ENCODE assay signal across 25 cellular contexts in genomic region chr1:94033849-94034248, GRCh38.
DNase-seq lines count a peak whose midpoint lies in the region; ATAC-seq and TF ChIP-seq lines count a peak whose summit lies in the region.
"Had no signal": no experiment of that assay in that cellular context is flagged by ENCODE, and none has a peak within 500 bp of the region (broad histone marks: within the 10 kb centered on the region; RNA-seq: fewer than 3 reads in every experiment).

No MANE protein-coding gene starts in this region.

- WGBS in GM23248 (ENCODE audit: low coverage in 1 of 2, low lambda C conversion rate in 2 of 2, missing lambda C conversion rate in 2 of 2), 2 experiments: 40 to 46% methylated on average over 3 of the region's 3 CpGs
- WGBS in SK-N-SH (ENCODE audit: low lambda C conversion rate): 35% methylated on average over 2 of the region's 3 CpGs
- no CpG with 5 or more reads among the region's 3 CpGs for WGBS in trophoblast cell (ENCODE audit: extremely low coverage, insufficient coverage, insufficient read length)

- no peaks in the 10 kb centered on the region for H3K27me3 Mint-ChIP-seq in natural killer cell (ENCODE audit: low read depth in 2 of 2)

- H4K12ac ChIP-seq in trophoblast cell (ENCODE audit: low read depth, low read length): no peak overlapping the region

- H3K27me3 ChIP-seq in GM23248 (replicated peaks; ENCODE audit: insufficient read depth) (no peaks in the 10 kb centered on the region), SK-N-SH (ENCODE audit: insufficient read depth) (no peaks in the 10 kb centered on the region), trophoblast cell (ENCODE audit: insufficient read depth, low read length) (no peaks in the 10 kb centered on the region)
- H3K27me3 ChIP-seq: BLaER1, SJSA1 had no signal

- no peak overlapping the region for H2BK5ac ChIP-seq in trophoblast cell (ENCODE audit: low read depth, low read length, poor library complexity)

- H3K4ac ChIP-seq in trophoblast cell (ENCODE audit: low read depth, low read length): no peak overlapping the region

- H3K9me3 ChIP-seq in GM23248 (ENCODE audit: low read depth): no peaks in the 10 kb centered on the region
- no peaks in the 10 kb centered on the region for H3K9me3 ChIP-seq in SK-N-SH
- no peaks in the 10 kb centered on the region for H3K9me3 ChIP-seq in trophoblast cell (ENCODE audit: insufficient read depth, low read depth, low read length)
- H3K9me3 ChIP-seq: BLaER1, SJSA1 had no signal

- H3K4me2 ChIP-seq in GM23248 (ENCODE audit: unreplicated experiment) (no peak overlapping the region), SK-N-SH (no peak overlapping the region), trophoblast cell (ENCODE audit: low read length) (no peak overlapping the region)
- H3K4me2 ChIP-seq: BLaER1 had no signal

- H3F3A ChIP-seq in GM23248 (ENCODE audit: insufficient read depth) (peaks cover 5% of the 10 kb centered on the region), SK-N-SH (replicated peaks; ENCODE audit: insufficient read depth) (peaks cover 5% of the 10 kb centered on the region)

- no peaks in the 10 kb centered on the region for H3K79me2 ChIP-seq in GM23248 (ENCODE audit: insufficient read depth)
- H3K79me2 ChIP-seq in SK-N-SH (ENCODE audit: insufficient read depth): no peaks in the 10 kb centered on the region
- H3K79me2 ChIP-seq in trophoblast cell (ENCODE audit: control insufficient read depth, insufficient read depth, low read length, poor library complexity): no peaks in the 10 kb centered on the region

- H3K4me3 Mint-ChIP-seq in natural killer cell: no peak overlapping the region
- H3K4me3 Mint-ChIP-seq: CD4-positive, alpha-beta T cell; HFFc6 had no signal

- H3K14ac ChIP-seq in trophoblast cell (ENCODE audit: low read length): no peak overlapping the region

- no peak overlapping the region for H3K27ac Mint-ChIP-seq in natural killer cell
- H3K27ac Mint-ChIP-seq: CD4-positive, alpha-beta T cell; HFFc6 had no signal

- no peak overlapping the region for H3K18ac ChIP-seq in trophoblast cell (ENCODE audit: low read length)

- DNase-seq in GM23248 (peak; percentile 50), SK-N-SH (no peak), dermis blood vessel endothelial cell (peak; percentile 68), trophoblast cell (no peak), NOMO-1 (lab: John Stamatoyannopoulos, UW; ENCODE audit: unreplicated experiment in 2 of 2) (no peak), NCI-H2107 (lab: John Stamatoyannopoulos, UW) (no peak), natural killer cell (no peak)
- DNase-seq in effector CD4-positive, alpha-beta T cell: no peak
- DNase-seq: CD4-positive, alpha-beta T cell; COR-L47; DMS 273 treated with DMSO at 0.1 percent for 48 hours; EL; H7; HFFc6; KG1; NCI-H1092 treated with DMSO at 0.1 percent for 48 hours; NCI-H1436 treated with DMSO at 0.1 percent for 48 hours; NCI-H1930; NCI-H524 treated with DMSO at 0.1 percent for 48 hours; NCI-H82; OCI-M1; SW 1271 had no signal

- intact Hi-C loops in natural killer cell (cut with micrococcal nuclease): no loop called here

- no peak overlapping the region for H2AK5ac ChIP-seq in trophoblast cell (ENCODE audit: low read length)

- H3K36me3 ChIP-seq in GM23248 (ENCODE audit: low read depth) (no peaks in the 10 kb centered on the region), SK-N-SH (replicated peaks in 1 of 2; ENCODE audit: control insufficient read depth in 1 of 2, insufficient read depth in 2 of 2, low read length in 1 of 2) (no peaks in the 10 kb centered on the region), trophoblast cell (ENCODE audit: control insufficient read depth in 1 of 2, insufficient read depth in 2 of 2, low read length in 2 of 2) (no peaks in the 10 kb centered on the region)
- H3K36me3 ChIP-seq: BLaER1, SJSA1 had no signal

- no peak overlapping the region for H3K9ac ChIP-seq in GM23248
- H3K9ac ChIP-seq in SK-N-SH: no peak overlapping the region
- no peak overlapping the region for H3K9ac ChIP-seq in trophoblast cell (ENCODE audit: low read length)
- H3K9ac ChIP-seq: BLaER1 had no signal

- peaks cover 10% of the 10 kb centered on the region for H3K79me1 ChIP-seq in trophoblast cell (ENCODE audit: low read length)

- H3K9me2 ChIP-seq in GM23248 (ENCODE audit: insufficient read depth) (no peaks in the 10 kb centered on the region), SK-N-SH (no peaks in the 10 kb centered on the region)

- CTCF ChIA-PET in SK-N-SH (lab: Yijun Ruan, JAX): interaction anchor here (0.5 to 35.1 kb wide), 6 partner anchors 7 to 362 kb away, joined by 3 to 889 read pairs (median 190); no protein-coding TSS in a partner anchor

- H3K36me3 Mint-ChIP-seq in natural killer cell: no peaks in the 10 kb centered on the region

- no peak overlapping the region for H2BK12ac ChIP-seq in trophoblast cell (ENCODE audit: low read length)

- peaks cover 25 to 31% of the 10 kb centered on the region in 2 donors for H3K4me1 Mint-ChIP-seq in natural killer cell

- in situ Hi-C loops in GM23248 (cut with MboI): loop anchor here (25.0 kb wide), 1 partner anchor 778 kb away; the partner anchor contains the start of gene SLC44A3

- POLR2A ChIA-PET in SK-N-SH (lab: Yijun Ruan, JAX): no interaction called here

- no peak overlapping the region for H3K23ac ChIP-seq in trophoblast cell (ENCODE audit: low read length)

- no peak overlapping the region for H2AFZ ChIP-seq in GM23248
- no peak overlapping the region for H2AFZ ChIP-seq in SK-N-SH (ENCODE audit: low read depth)
- H2AFZ ChIP-seq in trophoblast cell (ENCODE audit: insufficient read depth, low read length, poor library complexity): no peak overlapping the region

- no peak overlapping the region for H3K27ac ChIP-seq in GM23248
- no peak overlapping the region for H3K27ac ChIP-seq in SK-N-SH (ENCODE audit: low read depth in 2 of 2, low read length in 1 of 2)
- peak overlapping the region; percentile 5 for H3K27ac ChIP-seq in trophoblast cell (ENCODE audit: low read depth, low read length)
- H3K27ac ChIP-seq: BLaER1, SJSA1 had no signal

- H2BK120ac ChIP-seq in trophoblast cell (ENCODE audit: insufficient read depth, low read length, poor library complexity): no peak overlapping the region

- H3K4me1 ChIP-seq in GM23248 (ENCODE audit: insufficient read depth): peaks cover 5% of the 10 kb centered on the region
- peaks cover 0 to 13% of the 10 kb centered on the region in 2 experiments; a peak in 2 of 4 replicates for H3K4me1 ChIP-seq in SK-N-SH (ENCODE audit: control insufficient read depth in 1 of 2, insufficient read depth in 2 of 2, low read depth in 1 of 2, low read length in 1 of 2)
- peaks cover 13 to 22% of the 10 kb centered on the region in 2 experiments for H3K4me1 ChIP-seq in trophoblast cell (ENCODE audit: control insufficient read depth in 1 of 2, insufficient read depth in 2 of 2, low read length in 2 of 2)

- TF ChIP-seq RAD21 in SK-N-SH (IDR thresholded peaks at IDR 0.05; ENCODE audit: low read length): no peak

- H4K8ac ChIP-seq in trophoblast cell (ENCODE audit: low read depth, low read length): no peak overlapping the region

- TF ChIP-seq CTCF in SK-N-SH (IDR thresholded peaks at IDR 0.05) (no peak), natural killer cell (IDR thresholded peaks at IDR 0.05) (no peak)

- H4K20me1 ChIP-seq in GM23248 (ENCODE audit: insufficient read depth) (no peaks in the 10 kb centered on the region), SK-N-SH (ENCODE audit: insufficient read depth) (no peaks in the 10 kb centered on the region)
- H4K20me1 ChIP-seq: BLaER1 had no signal

- H4K91ac ChIP-seq in trophoblast cell (ENCODE audit: low read depth, low read length): no peak overlapping the region

- H3K4me3 ChIP-seq in GM23248 (no peak overlapping the region), SK-N-SH (ENCODE audit: low read depth in 2 of 2, low read length in 1 of 2) (no peak overlapping the region), trophoblast cell (ENCODE audit: low read depth, low read length) (no peak overlapping the region)
- H3K4me3 ChIP-seq: BLaER1, SJSA1 had no signal

- no peaks in the 10 kb centered on the region for H3K9me3 Mint-ChIP-seq in natural killer cell
- H3K9me3 Mint-ChIP-seq: CD4-positive, alpha-beta T cell; HFFc6 had no signal

- ATAC-seq in natural killer cell: no peak
- ATAC-seq: Right ventricle myocardium inferior had no signal

- no peak for TF ChIP-seq EP300 in SK-N-SH (IDR thresholded peaks at IDR 0.05; ENCODE audit: borderline replicate concordance in 1 of 2, low read depth in 1 of 2, low read length in 1 of 2)

TF ChIP-seq in SK-N-SH, 30 proteins besides CTCF, POLR2A, EP300 and RAD21:
- peak; percentile 6; the same call in 1 of the 2 replicates for TF ChIP-seq TCF12 (IDR thresholded peaks at IDR 0.05)
- TF ChIP-seq, protein P1, sequence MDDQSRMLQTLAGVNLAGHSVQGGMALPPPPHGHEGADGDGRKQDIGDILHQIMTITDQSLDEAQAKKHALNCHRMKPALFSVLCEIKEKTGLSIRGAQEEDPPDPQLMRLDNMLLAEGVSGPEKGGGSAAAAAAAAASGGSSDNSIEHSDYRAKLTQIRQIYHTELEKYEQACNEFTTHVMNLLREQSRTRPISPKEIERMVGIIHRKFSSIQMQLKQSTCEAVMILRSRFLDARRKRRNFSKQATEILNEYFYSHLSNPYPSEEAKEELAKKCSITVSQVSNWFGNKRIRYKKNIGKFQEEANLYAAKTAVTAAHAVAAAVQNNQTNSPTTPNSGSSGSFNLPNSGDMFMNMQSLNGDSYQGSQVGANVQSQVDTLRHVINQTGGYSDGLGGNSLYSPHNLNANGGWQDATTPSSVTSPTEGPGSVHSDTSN (IDR thresholded peaks at IDR 0.05): 0 out of 2 replicates have a peak, but pooled peaks have one; percentile 23
- no peak for TF ChIP-seq FOXM1 (IDR thresholded peaks at IDR 0.05; ENCODE audit: low read depth)
- TF ChIP-seq FOSL2 (IDR thresholded peaks at IDR 0.05; ENCODE audit: borderline replicate concordance, low read depth): peak; percentile 25; the same call in 1 of the 2 replicates

Comparison
In these comparisons a context has a peak if more than half of its experiments do, and no peak if none do; other contexts are left out.
1. DNase-seq: peak in GM23248 (single experiment) and dermis blood vessel endothelial cell (single experiment); none in SK-N-SH (single experiment), trophoblast cell (0 of 2), NOMO-1 (0 of 2), NCI-H2107 (single experiment), effector CD4-positive, alpha-beta T cell (single experiment) and natural killer cell (single experiment).